14 cellular contexts compared by ENCODE assay signal in the genomic region with DNA sequence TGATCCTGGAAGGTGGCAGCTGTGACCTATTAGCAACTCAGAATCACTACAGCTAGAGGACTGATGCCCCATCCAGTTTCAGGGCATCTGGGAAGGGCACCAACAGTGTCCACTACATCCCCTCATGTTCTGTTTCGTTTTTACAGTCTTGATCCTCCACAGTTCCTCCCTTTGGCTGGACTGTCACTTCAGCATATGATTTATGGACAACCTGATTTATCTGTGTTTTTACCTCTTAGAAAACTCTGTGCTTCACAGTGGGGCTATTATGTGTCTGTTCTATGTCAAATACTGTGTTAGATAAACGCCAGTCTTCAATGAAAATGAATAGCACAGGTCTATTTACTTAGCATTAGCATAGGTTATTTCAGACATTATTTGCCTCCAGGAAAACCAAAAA.
DNase-seq lines count a peak whose midpoint lies in the region; ATAC-seq and TF ChIP-seq lines count a peak whose summit lies in the region.
"Had no signal": no experiment of that assay in that cellular context is flagged by ENCODE, and none has a peak within 500 bp of the region (broad histone marks: within the 10 kb centered on the region; RNA-seq: fewer than 3 reads in every experiment).

No MANE protein-coding gene starts in this region.

- H3K79me2 ChIP-seq in DOHH2 (ENCODE audit: control insufficient read depth, low read length) = no peaks in the 10 kb centered on the region
- H3K79me2 ChIP-seq in Loucy (ENCODE audit: insufficient read depth, low read length) = no peaks in the 10 kb centered on the region
- no peaks in the 10 kb centered on the region for H3K79me2 ChIP-seq in hepatocyte

- H3K4me2 ChIP-seq in DOHH2 (ENCODE audit: low read length) = peak overlapping the region; percentile 16
- H3K4me2 ChIP-seq in Loucy (ENCODE audit: low read depth, low read length, poor library complexity, severe bottlenecking) = peak overlapping the region; percentile 46
- H3K4me2 ChIP-seq in hepatocyte = peak overlapping the region; percentile 19

- no peaks in the 10 kb centered on the region for H3K36me3 Mint-ChIP-seq in activated naive CD8-positive, alpha-beta T cell treated with anti-CD3 and anti-CD28 coated beads, Interleukin-2, amount 50 U/mL, for 24 hours (ENCODE audit: low read depth)
- H3K36me3 Mint-ChIP-seq in activated T-helper 2 cell treated with anti-CD3 and anti-CD28 coated beads, Interferon-gamma antibody, Interleukin-2, Interleukin-4, amounts not matched to agents 10 μg/mL and 5 μg/mL and 100 μg/mL, durations not matched to agents 14 hours and 24 hours and 36 hours (ENCODE audit: low read depth) = no peaks in the 10 kb centered on the region

- H3K27me3 ChIP-seq in DOHH2 (ENCODE audit: control insufficient read depth, low read length) (no peaks in the 10 kb centered on the region), Loucy (ENCODE audit: insufficient read depth, low read length, poor library complexity, severe bottlenecking) (no peaks in the 10 kb centered on the region), hepatocyte (no peaks in the 10 kb centered on the region)

- WGBS in hepatocyte (ENCODE audit: low lambda C conversion rate, missing lambda C conversion rate) = 12% methylated on average over 2 of the region's 2 CpGs

- H2AFZ ChIP-seq in Loucy (ENCODE audit: low read length) (no peak overlapping the region), hepatocyte (no peak overlapping the region)
- H2AFZ ChIP-seq: GM23248 had no signal

- no peaks in the 10 kb centered on the region for H3F3A ChIP-seq in DOHH2 (ENCODE audit: control insufficient read depth, insufficient read depth)
- no peaks in the 10 kb centered on the region for H3F3A ChIP-seq in Loucy (ENCODE audit: low read depth)

- H3K4me3 ChIP-seq in DOHH2 (ENCODE audit: low read length) (no peak overlapping the region), Loucy (ENCODE audit: low read length, poor library complexity, severe bottlenecking) (peak overlapping the region; percentile 16), hepatocyte (no peak overlapping the region)
- H3K4me3 ChIP-seq: GM23248 had no signal

- TF ChIP-seq CTCF in DOHH2 (IDR thresholded peaks at IDR 0.05; ENCODE audit: low read depth, low read length, poor library complexity, severe bottlenecking) = no peak
- no peak for TF ChIP-seq CTCF in Loucy (conservative IDR thresholded peaks at IDR 0.05; ENCODE audit: low read length)
- TF ChIP-seq CTCF in hepatocyte (IDR thresholded peaks at IDR 0.05; ENCODE audit: poor library complexity) = no peak

- no peak overlapping the region for H3K27ac ChIP-seq in DOHH2 (ENCODE audit: low read depth, low read length)
- no peak overlapping the region for H3K27ac ChIP-seq in hepatocyte
- H3K27ac ChIP-seq: GM23248 had no signal

- H3K9me3 ChIP-seq in DOHH2 (ENCODE audit: control insufficient read depth, insufficient read depth, low read length) (no peaks in the 10 kb centered on the region), Loucy (ENCODE audit: insufficient read depth, low read depth, low read length) (no peaks in the 10 kb centered on the region), hepatocyte (ENCODE audit: low read depth) (no peaks in the 10 kb centered on the region)

- DNase-seq in NCI-H69 (lab: John Stamatoyannopoulos, UW) (peak; percentile 27), hepatocyte (ENCODE audit: low spot score) (peak; percentile 9)
- no peak for DNase-seq in activated naive CD8-positive, alpha-beta T cell treated with anti-CD3 and anti-CD28 coated beads, Interleukin-2, amount 50 U/mL, for 24 hours
- DNase-seq in activated T-helper 2 cell treated with anti-CD3 and anti-CD28 coated beads, Interferon-gamma antibody, Interleukin-2, Interleukin-4, amounts not matched to agents 10 μg/mL and 5 μg/mL and 100 μg/mL, durations not matched to agents 14 hours and 24 hours and 36 hours (ENCODE audit: low spot score) = no peak
- DNase-seq: DMS79 treated with DMSO at 0.1 percent for 48 hours, GM23248, HCEC 1CT, KBM-7, NCI-H187 treated with DMSO at 0.1 percent for 48 hours, NCI-H82 had no signal

- no peaks in the 10 kb centered on the region for H3K9me2 ChIP-seq in DOHH2 (replicated peaks; ENCODE audit: control insufficient read depth, low read length)
- no peaks in the 10 kb centered on the region for H3K9me2 ChIP-seq in Loucy (replicated peaks; ENCODE audit: low read depth, low read length)
- H3K9me2 ChIP-seq in hepatocyte (replicated peaks; ENCODE audit: insufficient read depth) = no peaks in the 10 kb centered on the region

- ATAC-seq in activated naive CD8-positive, alpha-beta T cell treated with anti-CD3 and anti-CD28 coated beads, Interleukin-2, amount 50 U/mL, for 24 hours = no peak
- no peak for ATAC-seq in GM21390 (IDR thresholded peaks at IDR 0.05; ENCODE audit: unreplicated experiment)

- H3K9me3 Mint-ChIP-seq in activated naive CD8-positive, alpha-beta T cell treated with anti-CD3 and anti-CD28 coated beads, Interleukin-2, amount 50 U/mL, for 24 hours = no peaks in the 10 kb centered on the region
- H3K9me3 Mint-ChIP-seq in activated T-helper 2 cell treated with anti-CD3 and anti-CD28 coated beads, Interferon-gamma antibody, Interleukin-2, Interleukin-4, amounts not matched to agents 10 μg/mL and 5 μg/mL and 100 μg/mL, durations not matched to agents 14 hours and 24 hours and 36 hours = no peaks in the 10 kb centered on the region

- no peak overlapping the region for H3K27ac Mint-ChIP-seq in activated naive CD8-positive, alpha-beta T cell treated with anti-CD3 and anti-CD28 coated beads, Interleukin-2, amount 50 U/mL, for 24 hours
- no peak overlapping the region for H3K27ac Mint-ChIP-seq in activated T-helper 2 cell treated with anti-CD3 and anti-CD28 coated beads, Interferon-gamma antibody, Interleukin-2, Interleukin-4, amounts not matched to agents 10 μg/mL and 5 μg/mL and 100 μg/mL, durations not matched to agents 14 hours and 24 hours and 36 hours
- H3K27ac Mint-ChIP-seq: B cell had no signal

- H4K20me1 ChIP-seq in DOHH2 (ENCODE audit: control insufficient read depth, insufficient read depth, low read depth, low read length) (no peaks in the 10 kb centered on the region), Loucy (ENCODE audit: insufficient read depth, low read length, poor library complexity, severe bottlenecking) (no peaks in the 10 kb centered on the region), hepatocyte (ENCODE audit: insufficient read depth, poor library complexity, severe bottlenecking) (no peaks in the 10 kb centered on the region)

- intact Hi-C loops in activated T-helper 2 cell treated with anti-CD3 and anti-CD28 coated beads, Interferon-gamma antibody, Interleukin-2, Interleukin-4, amounts not matched to agents 10 μg/mL and 5 μg/mL and 100 μg/mL, durations not matched to agents 14 hours and 24 hours and 36 hours (cut with micrococcal nuclease) = no loop called here

- no peak overlapping the region for H3K9ac ChIP-seq in Loucy (ENCODE audit: low read depth, low read length, poor library complexity, severe bottlenecking)
- H3K9ac ChIP-seq: GM23248 had no signal

- no peaks in the 10 kb centered on the region for H3K36me3 ChIP-seq in DOHH2 (ENCODE audit: control insufficient read depth, low read length)
- H3K36me3 ChIP-seq in Loucy (ENCODE audit: insufficient read depth, low read length) = no peaks in the 10 kb centered on the region
- no peaks in the 10 kb centered on the region for H3K36me3 ChIP-seq in hepatocyte (replicated peaks; ENCODE audit: insufficient read depth, low read depth)

- H3K4me1 ChIP-seq in DOHH2 (ENCODE audit: control insufficient read depth, low read length) (peaks cover 9% of the 10 kb centered on the region), Loucy (ENCODE audit: insufficient read depth, low read length, poor library complexity, severe bottlenecking) (peaks cover 7% of the 10 kb centered on the region), hepatocyte (ENCODE audit: insufficient read depth) (no peaks in the 10 kb centered on the region)

- H3K4me1 Mint-ChIP-seq in activated naive CD8-positive, alpha-beta T cell treated with anti-CD3 and anti-CD28 coated beads, Interleukin-2, amount 50 U/mL, for 24 hours = no peaks in the 10 kb centered on the region
- H3K4me1 Mint-ChIP-seq in activated T-helper 2 cell treated with anti-CD3 and anti-CD28 coated beads, Interferon-gamma antibody, Interleukin-2, Interleukin-4, amounts not matched to agents 10 μg/mL and 5 μg/mL and 100 μg/mL, durations not matched to agents 14 hours and 24 hours and 36 hours (ENCODE audit: low read depth) = no peaks in the 10 kb centered on the region

- H3K27me3 Mint-ChIP-seq in activated naive CD8-positive, alpha-beta T cell treated with anti-CD3 and anti-CD28 coated beads, Interleukin-2, amount 50 U/mL, for 24 hours = no peaks in the 10 kb centered on the region
- H3K27me3 Mint-ChIP-seq in activated T-helper 2 cell treated with anti-CD3 and anti-CD28 coated beads, Interferon-gamma antibody, Interleukin-2, Interleukin-4, amounts not matched to agents 10 μg/mL and 5 μg/mL and 100 μg/mL, durations not matched to agents 14 hours and 24 hours and 36 hours (ENCODE audit: low read depth) = no peaks in the 10 kb centered on the region
- H3K27me3 Mint-ChIP-seq: B cell had no signal

- no peak overlapping the region for H3K4me3 Mint-ChIP-seq in activated naive CD8-positive, alpha-beta T cell treated with anti-CD3 and anti-CD28 coated beads, Interleukin-2, amount 50 U/mL, for 24 hours
- H3K4me3 Mint-ChIP-seq in activated T-helper 2 cell treated with anti-CD3 and anti-CD28 coated beads, Interferon-gamma antibody, Interleukin-2, Interleukin-4, amounts not matched to agents 10 μg/mL and 5 μg/mL and 100 μg/mL, durations not matched to agents 14 hours and 24 hours and 36 hours (ENCODE audit: low read depth) = no peak overlapping the region
- H3K4me3 Mint-ChIP-seq: B cell had no signal

Comparison
In these comparisons a context has a peak if more than half of its experiments do, and no peak if none do; other contexts are left out.
1. DNase-seq: peak in NCI-H69 (single experiment) and hepatocyte (single experiment); none in activated naive CD8-positive, alpha-beta T cell treated with anti-CD3 and anti-CD28 coated beads, Interleukin-2, amount 50 U/mL, for 24 hours (single experiment) and activated T-helper 2 cell treated with anti-CD3 and anti-CD28 coated beads, Interferon-gamma antibody, Interleukin-2, Interleukin-4, amounts not matched to agents 10 μg/mL and 5 μg/mL and 100 μg/mL, durations not matched to agents 14 hours and 24 hours and 36 hours (single experiment).
2. Peak in every context shown above with its lines, with median percentiles within 50 percentile points of each other: H3K4me2 ChIP-seq.